ENCODE assay signal across 23 cellular contexts in the genomic region with DNA sequence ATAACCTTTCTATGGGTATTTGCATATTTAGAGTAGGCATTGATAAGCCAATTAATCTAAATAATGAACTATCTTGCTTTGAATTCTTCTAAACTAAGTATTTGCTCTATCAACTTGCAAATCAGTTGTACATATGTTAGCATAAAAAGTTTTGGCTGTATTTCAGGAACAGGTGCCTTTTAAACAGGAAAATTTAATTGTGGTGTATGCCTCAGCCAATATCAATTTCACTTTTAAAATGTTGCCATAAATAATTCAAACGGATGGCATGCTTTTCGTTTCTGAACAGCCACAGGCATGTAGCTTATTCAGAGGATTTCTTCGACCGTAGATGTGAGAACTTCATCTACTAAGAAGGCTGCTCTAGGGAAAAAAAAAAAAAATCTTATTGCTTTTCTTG.
A peak's percentile ranks its signal among the peaks of the same experiment; 100 is the strongest.
DNase-seq lines count a peak whose midpoint lies in the region; TF ChIP-seq lines count a peak whose summit lies in the region.
"Had no signal": no experiment of that assay in that cellular context is flagged by ENCODE, and none has a peak within 500 bp of the region (broad histone marks: within the 10 kb centered on the region; RNA-seq: fewer than 3 reads in every experiment).

No MANE protein-coding gene starts in this region.

- H3K27ac ChIP-seq in SK-N-SH (ENCODE audit: low read depth in 2 of 2, low read length in 1 of 2) (peak overlapping the region; percentile 82 to 87; a peak in 2 of 4 replicates), H9 (ENCODE audit: insufficient read length, low read depth, low read length) (no peak overlapping the region)
- H3K27ac ChIP-seq: gastroesophageal sphincter, neutrophil, stomach had no signal

- H2BK5ac ChIP-seq in H9 (ENCODE audit: insufficient read length, low read length) = no peak overlapping the region

- H3K4me1 Mint-ChIP-seq in H9 = peaks cover 0 to 2% of the 10 kb centered on the region in 2 experiments; a peak in 1 of 4 replicates
- H3K4me1 Mint-ChIP-seq: central memory CD8-positive, alpha-beta T cell had no signal

- H3K36me3 ChIP-seq in SK-N-SH (replicated peaks in 1 of 2; ENCODE audit: control insufficient read depth in 1 of 2, insufficient read depth in 2 of 2, low read length in 1 of 2) = no peaks in the 10 kb centered on the region
- H3K36me3 ChIP-seq: gastroesophageal sphincter, neutrophil, stomach had no signal

- H3K4me1 ChIP-seq in SK-N-SH (ENCODE audit: control insufficient read depth in 1 of 2, insufficient read depth in 2 of 2, low read depth in 1 of 2, low read length in 1 of 2) = peaks cover 29 to 33% of the 10 kb centered on the region in 2 experiments
- H3K4me1 ChIP-seq in H9 (ENCODE audit: insufficient read depth, low read length) = no peaks in the 10 kb centered on the region; the same call in 1 of the 2 replicates
- H3K4me1 ChIP-seq: Caco-2 had no signal

- H3K14ac ChIP-seq in H9 (ENCODE audit: insufficient read depth, low read length) = no peak overlapping the region

- no peak overlapping the region for H2BK120ac ChIP-seq in H9 (ENCODE audit: low read depth, low read length, poor library complexity, severe bottlenecking)

- WGBS in SK-N-SH (ENCODE audit: low lambda C conversion rate) = 23% methylated on average over 4 of the region's 4 CpGs
- no CpG with 5 or more reads among the region's 4 CpGs for WGBS in H9 (ENCODE audit: extremely low coverage, insufficient read length, low lambda C conversion rate)

- no peak overlapping the region for H3K4me3 ChIP-seq in SK-N-SH (ENCODE audit: low read depth in 2 of 2, low read length in 1 of 2)
- H3K4me3 ChIP-seq: gastroesophageal sphincter, stomach had no signal

- no peak overlapping the region for H2AFZ ChIP-seq in SK-N-SH (ENCODE audit: low read depth)
- H2AFZ ChIP-seq in H9 (ENCODE audit: low read length) = no peak overlapping the region

- no peaks in the 10 kb centered on the region for H3K9me3 ChIP-seq in SK-N-SH
- H3K9me3 ChIP-seq in H9 (ENCODE audit: control insufficient read depth, low read depth, low read length) = no peaks in the 10 kb centered on the region
- H3K9me3 ChIP-seq: Caco-2, gastroesophageal sphincter, neutrophil, stomach had no signal

- H2BK12ac ChIP-seq in H9 (ENCODE audit: insufficient read length, low read depth, low read length) = no peak overlapping the region

- H3K4me2 ChIP-seq in SK-N-SH = 0 out of 2 replicates have a peak overlapping the region, but pooled peaks have one; percentile 58
- no peak overlapping the region for H3K4me2 ChIP-seq in H9 (ENCODE audit: insufficient read depth, insufficient read length, low read length)

- DNase-seq in GM04504 (ENCODE audit: low read depth) (peak; percentile 41), SK-N-SH (no peak), fibroblast of peridontal ligament (ENCODE audit: extremely low read depth) (peak; percentile 88), renal cortical epithelial cell (ENCODE audit: low read depth) (peak; percentile 28), HT-29 (ENCODE audit: low spot score) (no peak), NCI-H1694 (lab: John Stamatoyannopoulos, UW) (no peak), H9 (no peak)
- no peak for DNase-seq in activated naive CD4-positive, alpha-beta T cell treated with Interleukin-2 at 50 U/mL for 16 hours
- DNase-seq: activated CD4-positive, alpha-beta T cell treated with anti-CD3 and anti-CD28 coated beads, Interleukin-2, amount 50 U/mL, for 4 hours; activated CD8-positive, alpha-beta memory T cell treated with anti-CD3 and anti-CD28 coated beads, Interleukin-2, amount 50 U/mL, for 48 hours; Caco-2; islet precursor cell; NCI-H1417 treated with DMSO at 0.1 percent for 48 hours; NCI-H524; retina; RPMI8226; stomach had no signal

- no peak overlapping the region for H2BK15ac ChIP-seq in H9 (ENCODE audit: low read depth, low read length)

- H4K20me1 ChIP-seq in SK-N-SH (ENCODE audit: insufficient read depth) (peaks cover 8% of the 10 kb centered on the region; the same call in 1 of the 2 replicates), H9 (ENCODE audit: control insufficient read depth, insufficient read depth, insufficient read length) (no peaks in the 10 kb centered on the region)

- no peak for TF ChIP-seq CTCF in SK-N-SH (IDR thresholded peaks at IDR 0.05)
- no peak for TF ChIP-seq CTCF in H9 (conservative IDR thresholded peaks at IDR 0.05)

- peaks cover 66% of the 10 kb centered on the region; the same call in 1 of the 2 replicates for H3K79me2 ChIP-seq in SK-N-SH (ENCODE audit: insufficient read depth)
- H3K79me2 ChIP-seq in H9 (ENCODE audit: insufficient read depth, low read length) = no peaks in the 10 kb centered on the region

- no peak overlapping the region for H3K56ac ChIP-seq in H9 (ENCODE audit: insufficient read length, low read depth, low read length)

- no peak overlapping the region for H4K91ac ChIP-seq in H9 (ENCODE audit: insufficient read length, low read depth, low read length)

- H4K8ac ChIP-seq in H9 (replicated peaks; ENCODE audit: insufficient read length, low read depth, low read length) = no peak overlapping the region

- H3K4ac ChIP-seq in H9 (ENCODE audit: low read depth, low read length) = no peak overlapping the region

- H3K9ac ChIP-seq in SK-N-SH (no peak overlapping the region), H9 (ENCODE audit: extremely low read depth, insufficient read length, low read length) (no peak overlapping the region)

- H3T11ph ChIP-seq in H9 (ENCODE audit: low read length) = no peak overlapping the region

- TF ChIP-seq EP300 in SK-N-SH (IDR thresholded peaks at IDR 0.05; ENCODE audit: borderline replicate concordance in 1 of 2, low read depth in 1 of 2, low read length in 1 of 2) = peak; percentile 75 to 94

- no peaks in the 10 kb centered on the region for H3K9me3 Mint-ChIP-seq in H9
- H3K9me3 Mint-ChIP-seq: central memory CD8-positive, alpha-beta T cell; IgD-negative memory B cell; T-helper 2 cell treated with Interferon-gamma antibody and Interleukin-4, amounts not matched to agents 5 μg/mL and 100 μg/mL, for 36 hours had no signal

- no peak overlapping the region for H4K5ac ChIP-seq in H9 (ENCODE audit: insufficient read length, low read depth, low read length)

- no peak overlapping the region for H2BK20ac ChIP-seq in H9 (ENCODE audit: low read depth, low read length, poor library complexity, severe bottlenecking)

- H3K36me3 Mint-ChIP-seq in H9 (ENCODE audit: insufficient read depth in 1 of 3, low read depth in 3 of 3) = no peaks in the 10 kb centered on the region
- H3K36me3 Mint-ChIP-seq: IgD-negative memory B cell had no signal

- H3K18ac ChIP-seq in H9 (ENCODE audit: insufficient read length, low read depth, low read length) = no peak overlapping the region

- no peak overlapping the region for H3K27ac Mint-ChIP-seq in H9
- H3K27ac Mint-ChIP-seq: T-helper 2 cell treated with Interferon-gamma antibody and Interleukin-4, amounts not matched to agents 5 μg/mL and 100 μg/mL, for 36 hours; type B pancreatic cell had no signal

- no peak overlapping the region for H3K4me3 Mint-ChIP-seq in H9
- H3K4me3 Mint-ChIP-seq: central memory CD8-positive, alpha-beta T cell; IgD-negative memory B cell; T-helper 2 cell treated with Interferon-gamma antibody and Interleukin-4, amounts not matched to agents 5 μg/mL and 100 μg/mL, for 36 hours; type B pancreatic cell had no signal

- CTCF ChIA-PET in SK-N-SH (lab: Yijun Ruan, JAX) = interaction anchor here (1.0 kb wide), 1 partner anchor 65 kb away, joined by 3 read pairs; no protein-coding TSS in a partner anchor

- H3K27me3 Mint-ChIP-seq in H9 (ENCODE audit: low read depth) = no peaks in the 10 kb centered on the region

- H3K27me3 ChIP-seq in SK-N-SH (ENCODE audit: insufficient read depth) = no peaks in the 10 kb centered on the region
- no peaks in the 10 kb centered on the region for H3K27me3 ChIP-seq in H9 (ENCODE audit: insufficient read depth, low read length)
- H3K27me3 ChIP-seq: gastroesophageal sphincter, neutrophil, stomach had no signal

- no peaks in the 10 kb centered on the region for H3K23me2 ChIP-seq in H9 (ENCODE audit: insufficient read length, low read depth, low read length, poor library complexity, severe bottlenecking)

- H2AK5ac ChIP-seq in H9 (ENCODE audit: insufficient read length, low read length) = no peak overlapping the region

- no peak overlapping the region for H3K23ac ChIP-seq in H9 (ENCODE audit: insufficient read length, low read depth, low read length)

- peaks cover 32% of the 10 kb centered on the region for H3F3A ChIP-seq in SK-N-SH (replicated peaks; ENCODE audit: insufficient read depth)

- TF ChIP-seq RAD21 in SK-N-SH (IDR thresholded peaks at IDR 0.05; ENCODE audit: low read length) = no peak

- H3K9me2 ChIP-seq in SK-N-SH = no peaks in the 10 kb centered on the region

- H3K79me1 ChIP-seq in H9 (ENCODE audit: insufficient read depth, low read depth, low read length, poor library complexity, severe bottlenecking) = no peaks in the 10 kb centered on the region

- POLR2A ChIA-PET in SK-N-SH (lab: Yijun Ruan, JAX) = no interaction called here

TF ChIP-seq in SK-N-SH, 30 proteins besides CTCF, POLR2A, EP300 and RAD21 (continues in another document):
- TF ChIP-seq RXRA (IDR thresholded peaks at IDR 0.05; ENCODE audit: borderline replicate concordance, low read depth) (no peak), SMC3 (IDR thresholded peaks at IDR 0.05; ENCODE audit: low read depth, low read length) (no peak), RFX5 (IDR thresholded peaks at IDR 0.05; ENCODE audit: low read length) (no peak), ELF1 (IDR thresholded peaks at IDR 0.05) (no peak), GATA2 (CRISPR knock-in tag; IDR thresholded peaks at IDR 0.05) (no peak), SIN3A (IDR thresholded peaks at IDR 0.05; ENCODE audit: borderline replicate concordance, low read depth, low read length) (peak; percentile 50; the same call in 1 of the 2 replicates), FOSL2 (IDR thresholded peaks at IDR 0.05; ENCODE audit: borderline replicate concordance, low read depth) (peak; percentile 50; the same call in 1 of the 2 replicates)
- TF ChIP-seq, protein P1, sequence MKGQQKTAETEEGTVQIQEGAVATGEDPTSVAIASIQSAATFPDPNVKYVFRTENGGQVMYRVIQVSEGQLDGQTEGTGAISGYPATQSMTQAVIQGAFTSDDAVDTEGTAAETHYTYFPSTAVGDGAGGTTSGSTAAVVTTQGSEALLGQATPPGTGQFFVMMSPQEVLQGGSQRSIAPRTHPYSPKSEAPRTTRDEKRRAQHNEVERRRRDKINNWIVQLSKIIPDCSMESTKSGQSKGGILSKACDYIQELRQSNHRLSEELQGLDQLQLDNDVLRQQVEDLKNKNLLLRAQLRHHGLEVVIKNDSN (IDR thresholded peaks at IDR 0.05; ENCODE audit: borderline replicate concordance, low read depth) = no peak
- TF ChIP-seq, protein P2, sequence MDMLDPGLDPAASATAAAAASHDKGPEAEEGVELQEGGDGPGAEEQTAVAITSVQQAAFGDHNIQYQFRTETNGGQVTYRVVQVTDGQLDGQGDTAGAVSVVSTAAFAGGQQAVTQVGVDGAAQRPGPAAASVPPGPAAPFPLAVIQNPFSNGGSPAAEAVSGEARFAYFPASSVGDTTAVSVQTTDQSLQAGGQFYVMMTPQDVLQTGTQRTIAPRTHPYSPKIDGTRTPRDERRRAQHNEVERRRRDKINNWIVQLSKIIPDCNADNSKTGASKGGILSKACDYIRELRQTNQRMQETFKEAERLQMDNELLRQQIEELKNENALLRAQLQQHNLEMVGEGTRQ (IDR thresholded peaks at IDR 0.05; ENCODE audit: borderline replicate concordance, low read depth, low read length) = no peak

Comparison
In these comparisons a context has a peak if more than half of its experiments do, and no peak if none do; other contexts are left out.
1. DNase-seq: peak in GM04504 (single experiment), fibroblast of peridontal ligament (single experiment) and renal cortical epithelial cell (single experiment); none in SK-N-SH (single experiment), activated naive CD4-positive, alpha-beta T cell treated with Interleukin-2 at 50 U/mL for 16 hours (single experiment), HT-29 (single experiment), NCI-H1694 (single experiment) and H9 (single experiment).